Comparison of ENCODE assay signal across 8 cellular contexts in genomic region chr14:49861923-49862673, GRCh38. TPM values are rescaled to one million over a fixed set of nuclear protein-coding genes. Genes with fewer than 3 reads are reported as not detected.
A peak's percentile ranks its signal among the peaks of the same experiment; 100 is the strongest.
DNase-seq lines count a peak whose midpoint lies in the region; ATAC-seq and TF ChIP-seq lines count a peak whose summit lies in the region.

No MANE protein-coding gene starts in this region.

- no peaks in the 10 kb centered on the region for H4K20me1 ChIP-seq in SU-DHL-6 (ENCODE audit: low read depth, low read length)

- H3K4me1 ChIP-seq in adrenal gland (replicated peaks in 1 of 2): peaks cover 9% of the 10 kb centered on the region in 2 donors
- peaks cover 0 to 42% (median 15%) of the 10 kb centered on the region in 9 donors for H3K4me1 ChIP-seq in heart right ventricle

- H3K36me3 Mint-ChIP-seq in HFFc6 (ENCODE audit: low read depth): no peaks in the 10 kb centered on the region
- H3K36me3 Mint-ChIP-seq in type B pancreatic cell: no peaks in the 10 kb centered on the region

- intact Hi-C loops in adrenal gland (cut with DNase I) (no loop called here), heart right ventricle (cut with DNase I) (loop anchor here in 8 of 10 donors (1.0 to 10.0 kb wide), 10 partner anchors 31 to 663 kb away; partner anchors contain the start of genes ARF6 (in 1 of the 8), DNAAF2 (in 1 of the 8) and VCPKMT (in 1 of the 8)), posterior cingulate gyrus (cut with DNase I) (loop anchor here (5.0 kb wide), 2 partner anchors 240 to 370 kb away; partner anchors contain the start of genes MGAT2, RPL36AL and SOS2)

- peak overlapping the region; percentile 74 for H3K9ac ChIP-seq in SU-DHL-6 (ENCODE audit: low read length)

- H3K4me3 ChIP-seq in SU-DHL-6 (ENCODE audit: insufficient read depth, low read length, poor library complexity, severe bottlenecking) (peak overlapping the region; percentile 60), adrenal gland (peak overlapping the region; percentile 37 to 74 (median 53)), heart right ventricle (peak overlapping the region; percentile 48 to 92 (median 64))

- peak; percentile 27 to 30 for TF ChIP-seq POLR2A in adrenal gland (IDR thresholded peaks at IDR 0.05)

- WGBS in adrenal gland, 4 donors: 0 to 2% (median 1%) methylated on average over 24 to 29 of the region's 32 CpGs
- WGBS in heart right ventricle, 2 donors: 0% methylated on average over 29 of the region's 32 CpGs

- H3K4me3 Mint-ChIP-seq in HFFc6: no peak overlapping the region
- no peak overlapping the region for H3K4me3 Mint-ChIP-seq in type B pancreatic cell

- H3K36me3 ChIP-seq in SU-DHL-6 (ENCODE audit: low read length) (no peaks in the 10 kb centered on the region), adrenal gland (replicated peaks in 1 of 2) (no peaks in the 10 kb centered on the region), heart right ventricle (no peaks in the 10 kb centered on the region)

- H3K4me1 Mint-ChIP-seq in HFFc6 (ENCODE audit: low read depth): peaks cover 28% of the 10 kb centered on the region
- peaks cover 4% of the 10 kb centered on the region for H3K4me1 Mint-ChIP-seq in type B pancreatic cell (ENCODE audit: unreplicated experiment)

- H3K9me2 ChIP-seq in SU-DHL-6 (replicated peaks; ENCODE audit: insufficient read depth, low read length): no peaks in the 10 kb centered on the region

- H3K27me3 ChIP-seq in SU-DHL-6 (ENCODE audit: low read length) (no peaks in the 10 kb centered on the region), adrenal gland (no peaks in the 10 kb centered on the region), heart right ventricle (no peaks in the 10 kb centered on the region)

- DNase-seq in EH (ENCODE audit: low read depth): peak; percentile 88
- peak; percentile 86 for DNase-seq in HFFc6
- peak; percentile 84 to 96 (median 92) for DNase-seq in NCI-H1417 (lab: John Stamatoyannopoulos, UW)
- peak; percentile 82 to 96 (median 88) for DNase-seq in adrenal gland
- peak; percentile 72 to 86 for DNase-seq in heart right ventricle
- DNase-seq in posterior cingulate gyrus: peak; percentile 63 to 96 (median 78)
- peak; percentile 91 for DNase-seq in type B pancreatic cell (ENCODE audit: extremely low spot score, unreplicated experiment)

- peak; percentile 38 to 73 (median 55) for ATAC-seq in heart right ventricle

- H3K27ac Mint-ChIP-seq in HFFc6: no peak overlapping the region
- no peak overlapping the region for H3K27ac Mint-ChIP-seq in type B pancreatic cell

- peak overlapping the region; percentile 75 for H3K4me2 ChIP-seq in SU-DHL-6 (ENCODE audit: low read depth, low read length, poor library complexity, severe bottlenecking)

- peaks cover 35% of the 10 kb centered on the region for H3F3A ChIP-seq in SU-DHL-6 (ENCODE audit: insufficient read depth)

- H3K27me3 Mint-ChIP-seq in HFFc6 (ENCODE audit: insufficient read depth): peaks cover 2% of the 10 kb centered on the region
- H3K27me3 Mint-ChIP-seq in type B pancreatic cell: peaks cover 4% of the 10 kb centered on the region

- H3K9me3 ChIP-seq in SU-DHL-6 (ENCODE audit: insufficient read depth, low read length) (no peaks in the 10 kb centered on the region), adrenal gland (replicated peaks in 1 of 3) (no peaks in the 10 kb centered on the region), heart right ventricle (no peaks in the 10 kb centered on the region)

- H3K9me3 Mint-ChIP-seq in HFFc6: no peaks in the 10 kb centered on the region
- no peaks in the 10 kb centered on the region for H3K9me3 Mint-ChIP-seq in type B pancreatic cell

- H3K27ac ChIP-seq in SU-DHL-6 (ENCODE audit: low read depth, low read length) (peak overlapping the region; percentile 85), adrenal gland (peak overlapping the region; percentile 88 to 99 (median 98)), heart right ventricle (peak overlapping the region; percentile 93 to 98 (median 96))

- H3K79me2 ChIP-seq in SU-DHL-6 (ENCODE audit: insufficient read depth, low read length): peaks cover 5% of the 10 kb centered on the region; the same call in 1 of the 2 replicates

- H2AFZ ChIP-seq in SU-DHL-6 (ENCODE audit: low read depth, low read length, severe bottlenecking): peak overlapping the region; percentile 98

- TF ChIP-seq CTCF in HFFc6 (IDR thresholded peaks at IDR 0.05) (peak; percentile 100), SU-DHL-6 (IDR thresholded peaks at IDR 0.05; ENCODE audit: insufficient read depth, low read length, poor library complexity, severe bottlenecking) (peak; percentile 100), adrenal gland (IDR thresholded peaks at IDR 0.05) (peak; percentile 99 to 100 (median 100)), heart right ventricle (IDR thresholded peaks at IDR 0.05) (peak in 7 of 9 donors; percentile 100), type B pancreatic cell (conservative IDR thresholded peaks at IDR 0.05) (peak; percentile 100)

RNA-seq across cellular contexts. Expression of gene NEMF, which starts 9.5 kb away (rescaled TPM):
- 10 to 100 TPM; 55.5 to 69.7 (median 56.9) TPM for total RNA-seq in HFFc6 (2021; fragmentation: NEBNext Ultra II Directional; extraction: Animal tissue kit (Norgen Biotek cat#: 25700))
- total RNA-seq in adrenal gland: 10 to 100 TPM; 14.8 to 69.0 (median 54.4) TPM
- polyA plus RNA-seq in adrenal gland: 10 to 100 TPM; 28.1 to 88.3 (median 60.7) TPM
- total RNA-seq in heart right ventricle: 10 to 100 TPM; 45.0 to 67.4 (median 55.5) TPM
- polyA plus RNA-seq in heart right ventricle: 10 to 100 TPM; 18.0 to 54.2 TPM
- 87.9 and 104 TPM in 2 replicates for total RNA-seq in type B pancreatic cell (ENCODE audit: low replicate concordance)

RNA-seq across cellular contexts. Expression of gene ARF6, which starts 30.8 kb away (rescaled TPM):
- 100 to 1,000 TPM in 1 of 6 experiments, 10 to 100 TPM in 5; 92.2 to 111 (median 94.7) TPM for total RNA-seq in HFFc6 (2021; fragmentation: NEBNext Ultra II Directional; extraction: Animal tissue kit (Norgen Biotek cat#: 25700))
- total RNA-seq in adrenal gland (10 to 100 TPM; 27.7 to 65.8 (median 50.9) TPM), heart right ventricle (10 to 100 TPM; 19.0 to 40.5 (median 25.5) TPM), type B pancreatic cell (ENCODE audit: low replicate concordance) (86.4 and 184 TPM in 2 replicates)
- polyA plus RNA-seq in adrenal gland (10 to 100 TPM; 13.6 to 49.2 (median 17.9) TPM), heart right ventricle (10 to 100 TPM; 11.0 to 19.7 TPM)

Comparison
In these comparisons a context has a peak if more than half of its experiments do, and no peak if none do; other contexts are left out.
1. Peak in every context shown above with its lines: DNase-seq, ATAC-seq, H3K4me3 ChIP-seq and H3K27ac ChIP-seq.
2. intact Hi-C loops: an anchor here in heart right ventricle (1.0 to 10.0 kb wide) and posterior cingulate gyrus (5.0 kb wide); none called in adrenal gland.